20 cellular contexts compared by ENCODE assay signal in the genomic region with DNA sequence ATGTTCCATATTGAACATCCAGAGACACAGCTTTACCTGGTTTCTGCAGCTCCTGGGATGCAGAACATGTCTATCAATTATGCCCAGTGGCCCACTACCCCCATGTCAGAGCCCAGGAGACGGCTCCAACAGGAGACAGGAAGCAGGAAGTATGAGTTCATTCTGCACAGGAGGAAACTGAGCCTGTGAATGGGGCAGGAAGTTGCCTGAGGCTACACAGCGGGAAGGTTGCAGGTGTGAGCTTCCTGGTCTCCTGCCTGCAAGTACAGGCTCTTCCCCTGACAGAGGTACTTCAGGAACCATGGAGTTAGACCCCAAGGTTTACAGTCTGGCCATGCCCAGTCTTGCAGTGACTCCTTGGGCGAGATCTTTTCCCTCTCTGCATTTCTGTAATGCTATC. TPM values are rescaled to one million over a fixed set of nuclear protein-coding genes. Genes with fewer than 3 reads are reported as not detected.
DNase-seq lines count a peak whose midpoint lies in the region; ATAC-seq, FAIRE-seq and TF ChIP-seq lines count a peak whose summit lies in the region.
"Had no signal": no experiment of that assay in that cellular context is flagged by ENCODE, and none has a peak within 500 bp of the region (broad histone marks: within the 10 kb centered on the region; RNA-seq: fewer than 3 reads in every experiment).

No MANE protein-coding gene starts in this region.

- H3K9ac ChIP-seq in endothelial cell of umbilical vein (replicated peaks; ENCODE audit: extremely low read depth, insufficient read depth, low read length), result no peak overlapping the region
- no peak overlapping the region for H3K9ac ChIP-seq in subcutaneous abdominal adipose tissue (ENCODE audit: low read length in 5 of 5)

- no peak for TF ChIP-seq POLR2A in endothelial cell of umbilical vein (IDR thresholded peaks at IDR 0.05; ENCODE audit: low read depth, low read length)

- BruUV-seq in PC-9 (replicated peaks; lab: Mats Ljungman, UMichigan) (no TSS peak), endothelial cell of umbilical vein (replicated peaks; lab: Mats Ljungman, UMichigan) (no TSS peak)

- peaks cover 12% of the 10 kb centered on the region; the same call in 1 of the 2 replicates for H3K4me1 ChIP-seq in PC-9 (replicated peaks; ENCODE audit: insufficient read depth)
- H3K4me1 ChIP-seq in endothelial cell of umbilical vein (ENCODE audit: control insufficient read depth, extremely low read depth, insufficient read depth, low read length), result peaks cover 22% of the 10 kb centered on the region
- peaks cover 8 to 73% (median 66%) of the 10 kb centered on the region in 5 donors for H3K4me1 ChIP-seq in subcutaneous abdominal adipose tissue (ENCODE audit: control insufficient read depth in 5 of 5, insufficient read depth in 5 of 5, low read length in 5 of 5)

- H3K36me3 ChIP-seq in PC-9 (ENCODE audit: low read depth), result no peaks in the 10 kb centered on the region
- H3K36me3 ChIP-seq in endothelial cell of umbilical vein (ENCODE audit: control insufficient read depth in 2 of 2, extremely low read depth in 1 of 2, insufficient read depth in 2 of 2, low read length in 2 of 2), result no peaks in the 10 kb centered on the region
- H3K36me3 ChIP-seq in subcutaneous abdominal adipose tissue (ENCODE audit: control insufficient read depth in 5 of 5, insufficient read depth in 5 of 5, low read length in 5 of 5), result no peaks in the 10 kb centered on the region

- H3K27ac ChIP-seq in PC-9 (no peak overlapping the region), endothelial cell of umbilical vein (ENCODE audit: insufficient read depth, low read depth, low read length) (no peak overlapping the region), subcutaneous abdominal adipose tissue (ENCODE audit: low read depth, low read length) (peak overlapping the region; percentile 55)
- H3K27ac ChIP-seq: 22Rv1 had no signal

- H3K4me2 ChIP-seq in PC-9 (no peak overlapping the region), endothelial cell of umbilical vein (ENCODE audit: insufficient read depth, low read length) (no peak overlapping the region)

- no peaks in the 10 kb centered on the region; the same call in 1 of the 2 replicates for H3K27me3 ChIP-seq in PC-9 (ENCODE audit: insufficient read depth, low read depth)
- H3K27me3 ChIP-seq in endothelial cell of umbilical vein (ENCODE audit: control insufficient read depth in 2 of 2, insufficient read depth in 2 of 2, low read length in 2 of 2), result no peaks in the 10 kb centered on the region
- no peaks in the 10 kb centered on the region for H3K27me3 ChIP-seq in subcutaneous abdominal adipose tissue (ENCODE audit: control insufficient read depth in 5 of 5, insufficient read depth in 4 of 5, low read length in 5 of 5)

- dilution Hi-C loops in endothelial cell of umbilical vein (cut with MboI; ENCODE audit: extremely low pct_ligation_motif_present, low sequenced_read_pairs), result no loop called here

- H4K20me1 ChIP-seq in PC-9 (ENCODE audit: insufficient read depth) (no peaks in the 10 kb centered on the region), endothelial cell of umbilical vein (replicated peaks; ENCODE audit: control insufficient read depth, extremely low read depth, insufficient read depth, low read length) (no peaks in the 10 kb centered on the region)

- FAIRE-seq in endothelial cell of umbilical vein (lab: Jason Lieb, UNC), result peak; percentile 84
- FAIRE-seq: islet of Langerhans had no signal

- no peaks in the 10 kb centered on the region for H3K9me1 ChIP-seq in endothelial cell of umbilical vein (replicated peaks; ENCODE audit: control insufficient read depth, extremely low read depth, insufficient read depth, low read length)

- H3K4me3 ChIP-seq in PC-9 (no peak overlapping the region), endothelial cell of umbilical vein (replicated peaks in 1 of 3; ENCODE audit: insufficient read depth in 1 of 3, low read depth in 1 of 3, low read length in 3 of 3) (no peak overlapping the region), subcutaneous abdominal adipose tissue (ENCODE audit: low read depth in 1 of 5, low read length in 5 of 5) (peak overlapping the region in 1 of 5 donors; percentile 29)

- H2AFZ ChIP-seq in PC-9 (no peak overlapping the region), endothelial cell of umbilical vein (ENCODE audit: low read depth, low read length) (peak overlapping the region; percentile 37)

- DNase-seq in DMS153 (lab: John Stamatoyannopoulos, UW) (peak; percentile 31), DMS153 treated with DMSO at 0.1 percent for 48 hours (lab: John Stamatoyannopoulos, UW; ENCODE audit: unreplicated experiment) (no peak), PC-9 (peak; percentile 43 to 73), endothelial cell of umbilical vein (ENCODE audit: low read depth, low spot score) (no peak), NCI-H345 (lab: John Stamatoyannopoulos, UW) (no peak)
- DNase-seq: activated CD4-positive, alpha-beta T cell treated with anti-CD3 and anti-CD28 coated beads for 48 hours; activated CD8-positive, alpha-beta memory T cell treated with anti-CD3 and anti-CD28 coated beads, Interleukin-2, amount 10 ng/mL, durations not matched to agents 7 days and 5 days; cortex of kidney; foreskin fibroblast; hippocampal formation; Karpas-422; NCI-H1105; NCI-H524 treated with DMSO at 0.1 percent for 48 hours; SIG-M5; T-cell had no signal

- no peaks in the 10 kb centered on the region for H3K9me2 ChIP-seq in PC-9 (ENCODE audit: insufficient read depth)

- CTCF ChIA-PET in PC-9 (lab: Charles Lee), result interaction anchor here (0.6 kb wide), 1 partner anchor 180 kb away, joined by 3 read pairs; no protein-coding TSS in a partner anchor
- CTCF ChIA-PET in endothelial cell of umbilical vein (lab: Charles Lee), result no interaction called here

- H3K79me2 ChIP-seq in PC-9 (ENCODE audit: low read depth) (no peaks in the 10 kb centered on the region), endothelial cell of umbilical vein (ENCODE audit: control insufficient read depth, insufficient read depth, low read length) (peaks cover 12% of the 10 kb centered on the region)

- TF ChIP-seq CTCF in PC-9 (conservative IDR thresholded peaks at IDR 0.05) (no peak), endothelial cell of umbilical vein (IDR thresholded peaks at IDR 0.05; ENCODE audit: extremely low read depth in 1 of 2, insufficient read depth in 1 of 2, low read depth in 1 of 2, low read length in 2 of 2) (no peak)

- intact Hi-C loops in PC-9 (cut with micrococcal nuclease; ENCODE audit: unreplicated experiment) (no loop called here), endothelial cell of umbilical vein (cut with micrococcal nuclease) (loop anchor here (5.0 kb wide), 1 partner anchor 198 kb away; a partner anchor contains a TSS)

- ATAC-seq in GM19463 (IDR thresholded peaks at IDR 0.05; ENCODE audit: unreplicated experiment) (no peak), GM21390 (IDR thresholded peaks at IDR 0.05; ENCODE audit: unreplicated experiment) (no peak)
- ATAC-seq: activated CD8-positive, alpha-beta memory T cell treated with anti-CD3 and anti-CD28 coated beads, Interleukin-2, amount 10 ng/mL, durations not matched to agents 7 days and 5 days; T-cell had no signal

- POLR2A ChIA-PET in PC-9 (lab: Charles Lee; ENCODE audit: unreplicated experiment) (no interaction called here), endothelial cell of umbilical vein (lab: Charles Lee) (interaction anchor here (0.6 kb wide), 1 partner anchor 64 kb away, joined by 3 read pairs; no protein-coding TSS in a partner anchor)

- 0 out of 2 replicates have a peak, but pooled peaks cover 2% of the 10 kb centered on the region for H3F3A ChIP-seq in PC-9 (ENCODE audit: insufficient read depth, low read depth)

- H3K9me3 ChIP-seq in PC-9 (ENCODE audit: insufficient read depth, low read depth) (peaks cover 6% of the 10 kb centered on the region; the same call in 1 of the 2 replicates), endothelial cell of umbilical vein (replicated peaks; ENCODE audit: control insufficient read depth, insufficient read depth, low read length) (no peaks in the 10 kb centered on the region), subcutaneous abdominal adipose tissue (ENCODE audit: control insufficient read depth in 5 of 5, low read length in 5 of 5) (peaks cover 0 to 6% (median 5%) of the 10 kb centered on the region in 5 donors)

TF ChIP-seq in endothelial cell of umbilical vein, 7 proteins besides CTCF, POLR2A, EP300 and RAD21:
- TF ChIP-seq POLR2AphosphoS5 (IDR thresholded peaks at IDR 0.05; ENCODE audit: insufficient read depth, low read depth, low read length) (peak; percentile 44), GATA2 (IDR thresholded peaks at IDR 0.05; ENCODE audit: insufficient read depth, insufficient read length, low read depth, low read length) (no peak)
TF ChIP-seq in endothelial cell of umbilical vein: peak in this region for 1.

RNA-seq across cellular contexts. Expression of a gene that starts 2.8 kb away (rescaled TPM):
- 72.8 and 107 TPM in 2 replicates for total RNA-seq in PC-9 (2021)
- total RNA-seq in endothelial cell of umbilical vein, result 52.4 and 76.0 TPM in 2 replicates
- polyA plus RNA-seq in endothelial cell of umbilical vein, result 95.5 and 132 TPM in 2 replicates
- polyA plus RNA-seq in endothelial cell of umbilical vein (2011; cell fraction: cytosol; rRNA removed), result 53.7 and 82.1 TPM in 2 replicates
- 43.5 and 57.1 TPM in 2 replicates for polyA plus RNA-seq in endothelial cell of umbilical vein (2011; cell fraction: nucleus; rRNA removed)
- polyA plus RNA-seq in endothelial cell of umbilical vein (2012), result 42.0 and 58.4 TPM in 2 replicates
- polyA minus RNA-seq in endothelial cell of umbilical vein, result 43.6 and 49.1 TPM in 2 replicates
- 11.2 TPM for polyA minus RNA-seq in endothelial cell of umbilical vein (2011; cell fraction: cytosol; rRNA and poly(A)+ RNA removed)
- polyA minus RNA-seq in endothelial cell of umbilical vein (2011; cell fraction: nucleus; rRNA and poly(A)+ RNA removed), result 10.4 and 18.2 TPM in 2 replicates
- total RNA-seq: activated CD8-positive, alpha-beta memory T cell treated with anti-CD3 and anti-CD28 coated beads, Interleukin-2, amount 10 ng/mL, durations not matched to agents 7 days and 5 days had no signal

RNA-seq across cellular contexts. Expression of a gene that starts 47.3 kb away (rescaled TPM):
- 201 and 268 TPM in 2 replicates for total RNA-seq in PC-9 (2021)
- total RNA-seq in endothelial cell of umbilical vein, result 236 and 286 TPM in 2 replicates
- polyA plus RNA-seq in endothelial cell of umbilical vein, result 715 and 879 TPM in 2 replicates
- polyA plus RNA-seq in endothelial cell of umbilical vein (2011; cell fraction: cytosol; rRNA removed), result 471 and 517 TPM in 2 replicates
- polyA plus RNA-seq in endothelial cell of umbilical vein (2011; cell fraction: nucleus; rRNA removed), result 987 and 1,149 TPM in 2 replicates
- polyA plus RNA-seq in endothelial cell of umbilical vein (2012), result 309 and 348 TPM in 2 replicates
- 491 and 545 TPM in 2 replicates for polyA minus RNA-seq in endothelial cell of umbilical vein
- polyA minus RNA-seq in endothelial cell of umbilical vein (2011; cell fraction: cytosol; rRNA and poly(A)+ RNA removed), result 48.3 TPM
- polyA minus RNA-seq in endothelial cell of umbilical vein (2011; cell fraction: nucleus; rRNA and poly(A)+ RNA removed), result 226 and 241 TPM in 2 replicates

Comparison
In these comparisons a context has a peak if more than half of its experiments do, and no peak if none do; other contexts are left out.
1. DNase-seq: peak in DMS153 (single experiment) and PC-9 (2 of 2); none in DMS153 treated with DMSO at 0.1 percent for 48 hours (single experiment), endothelial cell of umbilical vein (single experiment) and NCI-H345 (single experiment).